In the genomic region with DNA sequence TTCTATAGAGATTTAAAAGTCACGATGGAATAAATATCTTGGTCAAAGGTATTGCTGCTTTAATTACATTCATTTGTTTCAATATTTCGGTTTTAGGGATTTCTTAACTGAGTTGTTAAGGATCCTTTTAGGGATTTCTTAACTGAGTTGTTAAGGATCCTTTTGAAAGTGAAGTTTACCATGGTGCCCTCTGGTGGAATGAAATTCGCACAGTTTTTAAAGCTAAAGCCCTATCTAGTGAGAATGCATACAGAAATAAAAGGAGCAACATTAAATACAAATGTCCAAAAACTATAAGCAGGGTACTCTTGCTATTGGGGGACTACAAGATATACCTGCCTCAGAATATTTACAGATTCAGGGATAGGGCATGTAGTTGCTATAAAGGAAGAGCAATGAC, we compare ENCODE assay signal across 9 cellular contexts.
DNase-seq lines count a peak whose midpoint lies in the region; ATAC-seq, FAIRE-seq and TF ChIP-seq lines count a peak whose summit lies in the region.
"Had no signal": no experiment of that assay in that cellular context is flagged by ENCODE, and none has a peak within 500 bp of the region (broad histone marks: within the 10 kb centered on the region; RNA-seq: fewer than 3 reads in every experiment).

No MANE protein-coding gene starts in this region.

- peaks cover 70% of the 10 kb centered on the region for H3K4me1 ChIP-seq in CD4-positive, alpha-beta memory T cell (ENCODE audit: insufficient read depth, low read length)
- H3K4me1 ChIP-seq in SK-N-SH (ENCODE audit: control insufficient read depth in 1 of 2, insufficient read depth in 2 of 2, low read depth in 1 of 2, low read length in 1 of 2), result peaks cover 9 to 35% of the 10 kb centered on the region in 2 experiments; a peak in 3 of 4 replicates

- H3K9me3 ChIP-seq in CD4-positive, alpha-beta memory T cell (ENCODE audit: control insufficient read depth in 1 of 2, low read length in 2 of 2), result no peaks in the 10 kb centered on the region
- no peaks in the 10 kb centered on the region for H3K9me3 ChIP-seq in SK-N-SH

- no peak overlapping the region for H3K4me3 ChIP-seq in CD4-positive, alpha-beta memory T cell (ENCODE audit: low read length in 2 of 2)
- H3K4me3 ChIP-seq in SK-N-SH (ENCODE audit: low read depth in 2 of 2, low read length in 1 of 2), result no peak overlapping the region
- H3K4me3 ChIP-seq in fibroblast of the aortic adventitia (ENCODE audit: low read depth, low read length), result no peak overlapping the region

- H3K9me3 Mint-ChIP-seq in CD4-positive, alpha-beta memory T cell, result peaks cover 0 to 8% (median 1%) of the 10 kb centered on the region in 8 donors

- TF ChIP-seq EP300 in SK-N-SH (IDR thresholded peaks at IDR 0.05; ENCODE audit: borderline replicate concordance in 1 of 2, low read depth in 1 of 2, low read length in 1 of 2), result peak in 1 of 2 experiments; percentile 16; a peak in 1 of 4 replicates

- TF ChIP-seq RAD21 in SK-N-SH (IDR thresholded peaks at IDR 0.05; ENCODE audit: low read length), result peak; percentile 82

- peak overlapping the region in 3 of 7 donors; percentile 44 to 80 (median 48) for H3K27ac Mint-ChIP-seq in CD4-positive, alpha-beta memory T cell
- H3K27ac Mint-ChIP-seq: T-helper 1 cell treated with Interleukin-12 subunit alpha and Interleukin-12 subunit beta and Interleukin-4 antibody, amounts not matched to agents 30 μg/mL and 1 μg/mL, for 36 hours had no signal

- intact Hi-C loops in CD4-positive, alpha-beta memory T cell (cut with micrococcal nuclease), result loop anchor here (1.0 to 5.0 kb wide), 8 partner anchors 164 to 538 kb away; no protein-coding TSS in a partner anchor

- H3K9ac ChIP-seq in SK-N-SH, result no peak overlapping the region

- no peaks in the 10 kb centered on the region for H3F3A ChIP-seq in SK-N-SH (replicated peaks; ENCODE audit: insufficient read depth)

- H3K27ac ChIP-seq in CD4-positive, alpha-beta memory T cell (ENCODE audit: low read depth, low read length), result no peak overlapping the region
- peak overlapping the region in 1 of 2 experiments; percentile 98; a peak in 2 of 4 replicates for H3K27ac ChIP-seq in SK-N-SH (ENCODE audit: low read depth in 2 of 2, low read length in 1 of 2)

- no peaks in the 10 kb centered on the region for H3K36me3 ChIP-seq in CD4-positive, alpha-beta memory T cell (ENCODE audit: insufficient read depth, low read length)
- no peaks in the 10 kb centered on the region for H3K36me3 ChIP-seq in SK-N-SH (replicated peaks in 1 of 2; ENCODE audit: control insufficient read depth in 1 of 2, insufficient read depth in 2 of 2, low read length in 1 of 2)

- H2AFZ ChIP-seq in SK-N-SH (ENCODE audit: low read depth), result no peak overlapping the region

- no peaks in the 10 kb centered on the region for H3K9me2 ChIP-seq in SK-N-SH

- peaks cover 10 to 24% (median 20%) of the 10 kb centered on the region in 4 donors for H3K4me1 Mint-ChIP-seq in CD4-positive, alpha-beta memory T cell

- 4% methylated on average over 3 of the region's 3 CpGs for WGBS in SK-N-SH (ENCODE audit: low lambda C conversion rate)

- H3K4me3 Mint-ChIP-seq in CD4-positive, alpha-beta memory T cell, result peak overlapping the region in 3 of 8 donors; percentile 12 to 71 (median 58)
- H3K4me3 Mint-ChIP-seq: T-helper 1 cell treated with Interleukin-12 subunit alpha and Interleukin-12 subunit beta and Interleukin-4 antibody, amounts not matched to agents 30 μg/mL and 1 μg/mL, for 36 hours had no signal

- no peak for ATAC-seq in GM19023 (IDR thresholded peaks at IDR 0.05; ENCODE audit: unreplicated experiment)

- POLR2A ChIA-PET in CD4-positive, alpha-beta memory T cell (lab: Charles Lee; ENCODE audit: partially characterized antibody), result interaction anchor here (0.7 to 10.0 kb wide), 8 partner anchors 196 to 571 kb away, joined by 3 to 158 read pairs (median 4); partner anchors contain the start of genes ATAD1, KLLN and PTEN
- POLR2A ChIA-PET in SK-N-SH (lab: Yijun Ruan, JAX), result interaction anchor here (1.6 to 4.0 kb wide), 2 partner anchors 146 to 526 kb away, joined by 4 to 37 read pairs; partner anchors contain the start of genes KLLN and PTEN

- DNase-seq in CD4-positive, alpha-beta memory T cell, result peak in 4 of 5 donors; percentile 37 to 49 (median 40)
- DNase-seq in HCEC 1CT (peak; percentile 43), SK-N-SH (no peak), fibroblast of the aortic adventitia (ENCODE audit: low read depth) (peak; percentile 83), renal cortical epithelial cell (ENCODE audit: low read depth) (peak; percentile 62), NCI-H226 (no peak), urothelium cell line (ENCODE audit: low spot score) (no peak)

- H3K27me3 Mint-ChIP-seq in CD4-positive, alpha-beta memory T cell, result no peaks in the 10 kb centered on the region

- CTCF ChIA-PET in CD4-positive, alpha-beta memory T cell (lab: Charles Lee; ENCODE audit: partially characterized antibody), result interaction anchor here (0.6 to 11.0 kb wide), 39 partner anchors 10 to 574 kb away, joined by 3 to 225 read pairs (median 4); partner anchors contain the start of genes ATAD1, KLLN, PTEN and RNLS
- CTCF ChIA-PET in SK-N-SH (lab: Yijun Ruan, JAX), result interaction anchor here (0.5 to 3.2 kb wide), 71 partner anchors 10 to 741 kb away, joined by 3 to 42 read pairs (median 4); partner anchors contain the start of genes KLLN and PTEN

- H4K20me1 ChIP-seq in SK-N-SH (ENCODE audit: insufficient read depth), result no peaks in the 10 kb centered on the region

- H3K27me3 ChIP-seq in CD4-positive, alpha-beta memory T cell (ENCODE audit: insufficient read depth, low read length), result no peaks in the 10 kb centered on the region
- no peaks in the 10 kb centered on the region for H3K27me3 ChIP-seq in SK-N-SH (ENCODE audit: insufficient read depth)

- H3K36me3 Mint-ChIP-seq in CD4-positive, alpha-beta memory T cell, result no peaks in the 10 kb centered on the region

- H3K4me2 ChIP-seq in SK-N-SH, result no peak overlapping the region

- H3K79me2 ChIP-seq in SK-N-SH (ENCODE audit: insufficient read depth), result no peaks in the 10 kb centered on the region

- TF ChIP-seq CTCF in SK-N-SH (IDR thresholded peaks at IDR 0.05) (peak; percentile 76), fibroblast of the aortic adventitia (IDR thresholded peaks at IDR 0.05; ENCODE audit: insufficient read depth, low read length) (peak; percentile 69)

- no peak for FAIRE-seq in urothelium cell line (lab: Jason Lieb, UNC)

TF ChIP-seq in SK-N-SH, 30 proteins besides CTCF, POLR2A, EP300 and RAD21:
- TF ChIP-seq SMC3 (IDR thresholded peaks at IDR 0.05; ENCODE audit: low read depth, low read length) (peak; percentile 78), RFX5 (IDR thresholded peaks at IDR 0.05; ENCODE audit: low read length) (0 out of 2 replicates have a peak, but pooled peaks have one; percentile 13), MEF2A (IDR thresholded peaks at IDR 0.05; ENCODE audit: borderline replicate concordance, low read depth) (no peak)

Comparison
In these comparisons a context has a peak if more than half of its experiments do, and no peak if none do; other contexts are left out.
1. DNase-seq: peak in CD4-positive, alpha-beta memory T cell (4 of 5), HCEC 1CT (single experiment), fibroblast of the aortic adventitia (single experiment) and renal cortical epithelial cell (single experiment); none in SK-N-SH (single experiment), NCI-H226 (single experiment) and urothelium cell line (single experiment).